Comparison of ENCODE assay signal across 2 cellular contexts in the genomic region with DNA sequence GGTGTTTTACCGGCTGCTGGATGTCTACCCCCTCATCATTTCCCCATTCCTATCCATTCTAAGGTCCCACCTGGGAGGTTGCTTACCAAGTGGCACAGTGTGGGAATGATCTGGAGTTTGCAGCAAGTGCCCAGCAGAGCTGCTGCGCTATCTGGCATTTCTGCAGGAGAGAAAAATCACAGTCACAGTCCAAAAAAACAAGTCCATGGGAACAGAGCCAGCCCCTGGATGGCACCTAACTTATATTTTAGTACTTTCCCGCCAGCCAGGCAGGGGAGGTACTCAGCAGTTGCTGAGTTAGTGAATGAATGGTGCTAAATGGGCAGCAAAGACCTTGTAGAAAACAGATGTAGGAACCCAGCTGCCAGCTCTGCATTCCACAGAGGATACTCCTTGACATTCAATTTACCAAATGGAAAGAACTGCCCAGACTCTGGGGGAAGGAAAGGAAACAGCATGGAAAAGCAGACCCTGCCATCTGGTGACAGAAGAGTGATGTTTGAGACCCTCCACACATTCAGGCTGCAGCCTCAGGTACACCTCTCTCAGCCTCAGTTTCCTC.
TF ChIP-seq lines count a peak whose summit lies in the region.

No MANE protein-coding gene starts in this region.

TF ChIP-seq in IMR-90, 13 proteins besides CTCF, POLR2A, EP300 and RAD21:
- TF ChIP-seq MAZ (IDR thresholded peaks at IDR 0.05; ENCODE audit: borderline replicate concordance, low read depth, low read length) (no peak), NFE2L2 (IDR thresholded peaks at IDR 0.05; ENCODE audit: low read depth, low read length) (no peak), SMC3 (IDR thresholded peaks at IDR 0.05; ENCODE audit: low read depth, low read length) (no peak), MXI1 (IDR thresholded peaks at IDR 0.05; ENCODE audit: borderline replicate concordance, low read depth, low read length) (no peak), CHD1 (IDR thresholded peaks at IDR 0.05; ENCODE audit: low read depth, low read length) (no peak), FOS (IDR thresholded peaks at IDR 0.05; ENCODE audit: low read depth, low read length) (no peak), RFX5 (IDR thresholded peaks at IDR 0.05; ENCODE audit: low read depth, low read length) (no peak), CEBPB (IDR thresholded peaks at IDR 0.05; ENCODE audit: low read depth, low read length) (no peak), BHLHE40 (IDR thresholded peaks at IDR 0.05; ENCODE audit: low read depth, low read length) (no peak), MAFK (IDR thresholded peaks at IDR 0.05; ENCODE audit: low read depth, low read length) (no peak), RCOR1 (IDR thresholded peaks at IDR 0.05; ENCODE audit: insufficient replicate concordance, low read length) (no peak)
- TF ChIP-seq, protein P1, sequence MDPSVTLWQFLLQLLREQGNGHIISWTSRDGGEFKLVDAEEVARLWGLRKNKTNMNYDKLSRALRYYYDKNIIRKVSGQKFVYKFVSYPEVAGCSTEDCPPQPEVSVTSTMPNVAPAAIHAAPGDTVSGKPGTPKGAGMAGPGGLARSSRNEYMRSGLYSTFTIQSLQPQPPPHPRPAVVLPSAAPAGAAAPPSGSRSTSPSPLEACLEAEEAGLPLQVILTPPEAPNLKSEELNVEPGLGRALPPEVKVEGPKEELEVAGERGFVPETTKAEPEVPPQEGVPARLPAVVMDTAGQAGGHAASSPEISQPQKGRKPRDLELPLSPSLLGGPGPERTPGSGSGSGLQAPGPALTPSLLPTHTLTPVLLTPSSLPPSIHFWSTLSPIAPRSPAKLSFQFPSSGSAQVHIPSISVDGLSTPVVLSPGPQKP (IDR thresholded peaks at IDR 0.05; ENCODE audit: borderline replicate concordance, low read depth, low read length), result no peak
- TF ChIP-seq, protein P2, sequence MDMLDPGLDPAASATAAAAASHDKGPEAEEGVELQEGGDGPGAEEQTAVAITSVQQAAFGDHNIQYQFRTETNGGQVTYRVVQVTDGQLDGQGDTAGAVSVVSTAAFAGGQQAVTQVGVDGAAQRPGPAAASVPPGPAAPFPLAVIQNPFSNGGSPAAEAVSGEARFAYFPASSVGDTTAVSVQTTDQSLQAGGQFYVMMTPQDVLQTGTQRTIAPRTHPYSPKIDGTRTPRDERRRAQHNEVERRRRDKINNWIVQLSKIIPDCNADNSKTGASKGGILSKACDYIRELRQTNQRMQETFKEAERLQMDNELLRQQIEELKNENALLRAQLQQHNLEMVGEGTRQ (IDR thresholded peaks at IDR 0.05; ENCODE audit: low read depth, low read length), result no peak

TF ChIP-seq in GM12878, 131 proteins besides CTCF, POLR2A, EP300 and RAD21:
- TF ChIP-seq KLF5 (IDR thresholded peaks at IDR 0.05; ENCODE audit: partially characterized antibody) (no peak), MEF2B (IDR thresholded peaks at IDR 0.05; ENCODE audit: partially characterized antibody, poor library complexity, severe bottlenecking) (no peak), TCF3 (IDR thresholded peaks at IDR 0.05; ENCODE audit: borderline replicate concordance, insufficient read depth, low read depth, low read length) (no peak)
